1 cellular context compared by ENCODE assay signal in the genomic region with DNA sequence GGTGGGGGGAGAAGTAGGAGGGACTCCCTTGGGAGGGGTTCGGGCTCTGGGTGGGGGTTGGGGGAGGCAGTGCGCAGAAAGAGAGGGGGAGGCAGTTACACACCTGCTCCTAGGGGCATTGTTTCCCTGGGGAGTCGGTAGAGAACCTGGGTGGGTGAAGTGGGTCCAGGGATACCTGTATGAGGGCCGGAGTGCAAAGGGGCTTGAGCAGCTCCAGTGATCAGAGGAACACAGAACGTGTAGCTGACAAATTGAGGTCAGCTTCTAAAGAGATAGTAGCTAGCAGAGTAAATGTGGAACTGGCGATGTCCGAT.
TF ChIP-seq lines count a peak whose summit lies in the region.

No MANE protein-coding gene starts in this region.

TF ChIP-seq in HEK293, 187 proteins besides CTCF, POLR2A, EP300 and RAD21 (continued from another document):
- TF ChIP-seq, protein P1, sequence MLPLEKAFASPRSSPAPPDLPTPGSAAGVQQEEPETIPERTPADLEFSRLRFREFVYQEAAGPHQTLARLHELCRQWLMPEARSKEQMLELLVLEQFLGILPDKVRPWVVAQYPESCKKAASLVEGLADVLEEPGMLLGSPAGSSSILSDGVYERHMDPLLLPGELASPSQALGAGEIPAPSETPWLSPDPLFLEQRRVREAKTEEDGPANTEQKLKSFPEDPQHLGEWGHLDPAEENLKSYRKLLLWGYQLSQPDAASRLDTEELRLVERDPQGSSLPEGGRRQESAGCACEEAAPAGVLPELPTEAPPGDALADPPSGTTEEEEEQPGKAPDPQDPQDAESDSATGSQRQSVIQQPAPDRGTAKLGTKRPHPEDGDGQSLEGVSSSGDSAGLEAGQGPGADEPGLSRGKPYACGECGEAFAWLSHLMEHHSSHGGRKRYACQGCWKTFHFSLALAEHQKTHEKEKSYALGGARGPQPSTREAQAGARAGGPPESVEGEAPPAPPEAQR (tag by site-specific recombination; IDR thresholded peaks at IDR 0.05): no peak
TF ChIP-seq in HEK293: peak in this region for 1.
